ENCODE assay signal across 8 cellular contexts in genomic region chr5:159098285-159099048, GRCh38. TPM values are rescaled to one million over a fixed set of nuclear protein-coding genes. Genes with fewer than 3 reads are reported as not detected.
DNase-seq lines count a peak whose midpoint lies in the region; TF ChIP-seq lines count a peak whose summit lies in the region.

No MANE protein-coding gene starts in this region.

- peaks cover 35% of the 10 kb centered on the region for H3K4me1 ChIP-seq in CD4-positive, alpha-beta memory T cell (ENCODE audit: insufficient read depth, low read length)
- H3K4me1 ChIP-seq in NT2/D1 (ENCODE audit: insufficient read depth, insufficient read length) (no peaks in the 10 kb centered on the region), endodermal cell (ENCODE audit: control insufficient read depth, insufficient read depth, low read length) (peaks cover 12% of the 10 kb centered on the region), ovary (ENCODE audit: insufficient read depth) (peaks cover 13% of the 10 kb centered on the region)

- peak overlapping the region; percentile 74 to 91 (median 87) for H3K4me3 Mint-ChIP-seq in CD4-positive, alpha-beta memory T cell
- H3K4me3 Mint-ChIP-seq in endodermal cell: peak overlapping the region; percentile 60

- peaks cover 33 to 36% of the 10 kb centered on the region in 2 donors for H3K27me3 Mint-ChIP-seq in CD4-positive, alpha-beta memory T cell
- peaks cover 99% of the 10 kb centered on the region for H3K27me3 Mint-ChIP-seq in endodermal cell (ENCODE audit: insufficient read depth)

- no peak overlapping the region for H3K27ac ChIP-seq in CD4-positive, alpha-beta memory T cell (ENCODE audit: low read depth, low read length)
- H3K27ac ChIP-seq in endodermal cell (ENCODE audit: low read depth, low read length) (no peak overlapping the region), ovary (peak overlapping the region; percentile 75 to 93)

- H3K9me3 Mint-ChIP-seq in CD4-positive, alpha-beta memory T cell: no peaks in the 10 kb centered on the region
- no peaks in the 10 kb centered on the region for H3K9me3 Mint-ChIP-seq in endodermal cell

- peaks cover 12% of the 10 kb centered on the region for H3K27me3 ChIP-seq in CD4-positive, alpha-beta memory T cell (ENCODE audit: insufficient read depth, low read length)
- peaks cover 61% of the 10 kb centered on the region for H3K27me3 ChIP-seq in NT2/D1 (ENCODE audit: insufficient read depth, insufficient read length)
- H3K27me3 ChIP-seq in endodermal cell (ENCODE audit: control insufficient read depth, insufficient read depth, low read length, poor library complexity, severe bottlenecking): peaks cover 96% of the 10 kb centered on the region
- H3K27me3 ChIP-seq in ovary: no peaks in the 10 kb centered on the region

- H3K9ac ChIP-seq in NT2/D1 (ENCODE audit: insufficient read length, low read depth) (peak overlapping the region; percentile 50), endodermal cell (ENCODE audit: extremely low read depth, low read length, poor library complexity, severe bottlenecking) (no peak overlapping the region)

- no peaks in the 10 kb centered on the region for H3K36me3 ChIP-seq in CD4-positive, alpha-beta memory T cell (ENCODE audit: insufficient read depth, low read length)
- H3K36me3 ChIP-seq in NT2/D1 (ENCODE audit: insufficient read depth, insufficient read length, low read length): no peaks in the 10 kb centered on the region
- H3K36me3 ChIP-seq in endodermal cell (ENCODE audit: control insufficient read depth, insufficient read depth, low read length): no peaks in the 10 kb centered on the region
- H3K36me3 ChIP-seq in ovary: no peaks in the 10 kb centered on the region

- DNase-seq in CD4-positive, alpha-beta memory T cell: no peak
- DNase-seq in NT2/D1 (ENCODE audit: low read depth, low spot score): no peak
- DNase-seq in endodermal cell: peak; percentile 52
- DNase-seq in ovary: peak in 1 of 5 donors; percentile 33
- DNase-seq in stimulated activated CD4-positive, alpha-beta T cell treated with anti-CD3 and anti-CD28 coated beads, Interleukin-4, amount 100 ng/mL, for 4 hours: no peak
- no peak for DNase-seq in SK-N-DZ (ENCODE audit: low spot score)
- DNase-seq in stimulated activated CD4-positive, alpha-beta T cell treated with anti-CD3 and anti-CD28 coated beads, Interleukin-4, amount 100 ng/mL, for 24 hours: no peak
- DNase-seq in HEK293T (ENCODE audit: extremely low spot score): no peak

- WGBS in endodermal cell (ENCODE audit: insufficient coverage in 1 of 2, insufficient read length in 1 of 2), 2 experiments: 14 to 16% methylated on average over 6 of the region's 9 CpGs
- WGBS in ovary, 3 donors: 9 to 10% (median 9%) methylated on average over 8 to 9 of the region's 9 CpGs

- TF ChIP-seq EP300 in ovary (IDR thresholded peaks at IDR 0.05): no peak

- no peak for TF ChIP-seq CTCF in endodermal cell (conservative IDR thresholded peaks at IDR 0.05)
- TF ChIP-seq CTCF in ovary (IDR thresholded peaks at IDR 0.05): no peak

- H3K4me3 ChIP-seq in CD4-positive, alpha-beta memory T cell (ENCODE audit: low read length in 2 of 2): peak overlapping the region in 1 of 2 donors; percentile 59
- H3K4me3 ChIP-seq in NT2/D1 (ENCODE audit: insufficient read length, low read depth): peak overlapping the region; percentile 45
- H3K4me3 ChIP-seq in endodermal cell (ENCODE audit: low read length): peak overlapping the region; percentile 75
- H3K4me3 ChIP-seq in ovary: peak overlapping the region; percentile 64

- intact Hi-C loops in CD4-positive, alpha-beta memory T cell (cut with micrococcal nuclease): loop anchor here (5.0 kb wide), 1 partner anchor 221 kb away; no protein-coding TSS in a partner anchor
- intact Hi-C loops in ovary (cut with DNase I): loop anchor here in 3 of 4 donors (5.0 to 10.0 kb wide), 5 partner anchors 46 to 391 kb away; no protein-coding TSS in a partner anchor

- H3K36me3 Mint-ChIP-seq in CD4-positive, alpha-beta memory T cell: peaks cover 0 to 7% of the 10 kb centered on the region in 2 donors
- no peaks in the 10 kb centered on the region for H3K36me3 Mint-ChIP-seq in endodermal cell (ENCODE audit: low read depth)

- peaks cover 21 to 51% (median 30%) of the 10 kb centered on the region in 4 donors for H3K4me1 Mint-ChIP-seq in CD4-positive, alpha-beta memory T cell
- H3K4me1 Mint-ChIP-seq in endodermal cell: peaks cover 28% of the 10 kb centered on the region

- H3K27ac Mint-ChIP-seq in CD4-positive, alpha-beta memory T cell: peak overlapping the region in 5 of 7 donors; percentile 19 to 96 (median 52)
- H3K27ac Mint-ChIP-seq in endodermal cell: no peak overlapping the region

- H3K9me3 ChIP-seq in CD4-positive, alpha-beta memory T cell (ENCODE audit: control insufficient read depth in 1 of 2, low read length in 2 of 2): no peaks in the 10 kb centered on the region
- H3K9me3 ChIP-seq in NT2/D1 (ENCODE audit: insufficient read depth, low read length): no peaks in the 10 kb centered on the region
- no peaks in the 10 kb centered on the region for H3K9me3 ChIP-seq in endodermal cell (ENCODE audit: control insufficient read depth, low read length)
- H3K9me3 ChIP-seq in ovary: no peaks in the 10 kb centered on the region

- no peak for TF ChIP-seq POLR2A in ovary (IDR thresholded peaks at IDR 0.05)

- POLR2A ChIA-PET in CD4-positive, alpha-beta memory T cell (lab: Charles Lee; ENCODE audit: partially characterized antibody): interaction anchor here (1.0 kb wide), 1 partner anchor 11 kb away, joined by 3 read pairs; no protein-coding TSS in a partner anchor
- POLR2A ChIA-PET in HEK293T (lab: Yijun Ruan, JAX): no interaction called here

- CTCF ChIA-PET in CD4-positive, alpha-beta memory T cell (lab: Charles Lee; ENCODE audit: partially characterized antibody): interaction anchor here (1.3 kb wide), 1 partner anchor 403 kb away, joined by 4 read pairs; no protein-coding TSS in a partner anchor
- CTCF ChIA-PET in HEK293T (lab: Yijun Ruan, JAX): interaction anchor here (1.1 kb wide), 1 partner anchor 73 kb away, joined by 3 read pairs; no protein-coding TSS in a partner anchor

TF ChIP-seq in HEK293T, 16 proteins besides CTCF, POLR2A, EP300 and RAD21:
- TF ChIP-seq HDGF (IDR thresholded peaks at IDR 0.05; ENCODE audit: borderline replicate concordance) (no peak), TARDBP (IDR thresholded peaks at IDR 0.05) (no peak; the same call in 1 of the 2 replicates), CTBP1 (IDR thresholded peaks at IDR 0.05; ENCODE audit: borderline replicate concordance) (no peak), ELF4 (IDR thresholded peaks at IDR 0.05) (no peak), FOXM1 (IDR thresholded peaks at IDR 0.05; ENCODE audit: borderline replicate concordance) (no peak), SUZ12 (IDR thresholded peaks at IDR 0.05) (no peak), NFRKB (IDR thresholded peaks at IDR 0.05) (no peak), PKNOX1 (IDR thresholded peaks at IDR 0.05) (no peak), BHLHE40 (IDR thresholded peaks at IDR 0.05; ENCODE audit: borderline replicate concordance) (no peak), ZNF384 (IDR thresholded peaks at IDR 0.05) (no peak; the same call in 1 of the 2 replicates), FOXA1 (IDR thresholded peaks at IDR 0.05) (no peak), L3MBTL2 (conservative IDR thresholded peaks at IDR 0.05) (no peak), FOXK2 (IDR thresholded peaks at IDR 0.05) (no peak), ARNT (IDR thresholded peaks at IDR 0.05) (no peak), SP1 (IDR thresholded peaks at IDR 0.05) (no peak), LEF1 (IDR thresholded peaks at IDR 0.05; ENCODE audit: borderline replicate concordance) (no peak)
TF ChIP-seq in HEK293T: peak in this region for 0.

RNA-seq across cellular contexts. Expression of gene EBF1, which starts 1.2 kb away (rescaled TPM):
- 1 to 10 TPM in 1 of 2 experiments, under 1 TPM in 1; 0.35 to 1.4 TPM for total RNA-seq in CD4-positive, alpha-beta memory T cell
- polyA plus RNA-seq in CD4-positive, alpha-beta memory T cell: under 1 TPM; 0.12 to 0.18 TPM
- under 1 TPM in 1 of 2 donors, not detected in 1; 0.24 TPM for total RNA-seq in endodermal cell
- polyA plus RNA-seq in endodermal cell (2013, experiment 1 of 2): 8.6 TPM
- 7.0 TPM for polyA plus RNA-seq in endodermal cell (2013, experiment 2 of 2)
- 10 to 100 TPM in 6 of 7 donors, 1 to 10 TPM in 1; 6.7 to 51.0 (median 26.1) TPM for total RNA-seq in ovary
- 10 to 100 TPM; 11.9 to 22.6 TPM for polyA plus RNA-seq in ovary
- polyA plus RNA-seq in SK-N-DZ (2014; cell fraction: cytosol; rRNA removed): 3.6 and 3.8 TPM in 2 replicates
- polyA plus RNA-seq in SK-N-DZ (2014; cell fraction: nucleus; rRNA removed): 3.1 and 4.1 TPM in 2 replicates

Comparison
In these comparisons a context has a peak if more than half of its experiments do, and no peak if none do; other contexts are left out.
1. H3K27ac ChIP-seq: peak in ovary (2 of 2); none in CD4-positive, alpha-beta memory T cell (single experiment) and endodermal cell (single experiment).